Comparison of ENCODE assay signal across 8 cellular contexts in the genomic region with DNA sequence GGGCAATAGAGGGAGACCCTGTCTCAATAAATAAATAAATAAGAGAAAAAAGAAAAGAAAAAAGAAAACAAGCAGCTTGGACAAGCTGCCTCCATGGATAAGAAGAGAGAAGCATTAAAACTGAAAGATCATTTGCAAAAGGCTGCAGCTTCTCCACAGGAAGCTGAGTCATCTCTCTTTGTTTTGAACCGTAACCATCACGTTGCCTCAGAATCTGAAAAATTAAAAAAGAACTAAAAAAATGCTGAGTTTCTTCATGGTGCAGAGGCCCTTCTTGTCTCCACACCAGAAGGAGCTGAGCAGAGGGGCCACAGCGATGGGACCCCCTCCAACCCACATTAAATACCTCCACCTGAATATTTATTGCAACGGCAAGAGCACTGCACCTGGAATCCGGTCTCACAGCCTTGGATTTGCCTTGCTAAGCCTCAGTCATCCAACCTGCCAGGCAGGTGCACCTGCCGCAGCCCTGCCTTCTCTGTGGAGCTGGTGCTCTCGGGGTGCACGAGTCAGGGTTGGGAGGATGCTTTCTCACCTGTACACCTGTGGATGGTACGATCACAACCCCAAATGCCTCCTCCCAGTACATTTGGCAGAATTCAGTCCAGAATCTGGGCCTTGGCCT. TPM values are rescaled to one million over a fixed set of nuclear protein-coding genes. Genes with fewer than 3 reads are reported as not detected.
DNase-seq lines count a peak whose midpoint lies in the region; ATAC-seq and TF ChIP-seq lines count a peak whose summit lies in the region.

No MANE protein-coding gene starts in this region.

- DNase-seq in left ventricle myocardium inferior (no peak), left cardiac atrium (no peak), PC-9 (peak; percentile 70 to 85), dermis blood vessel endothelial cell (peak; percentile 79), testis (no peak)
- peak in 1 of 2 donors; percentile 55 for DNase-seq in stimulated activated effector memory CD8-positive, alpha-beta T cell treated with anti-CD3 and anti-CD28 coated beads, Interleukin-12 subunit alpha, Interleukin-12 subunit beta, amount 100 ng/mL, for 72 hours (ENCODE audit: low spot score in 2 of 2)

- intact Hi-C loops in left ventricle myocardium inferior (cut with micrococcal nuclease) = no loop called here
- intact Hi-C loops in left cardiac atrium (cut with DNase I) = no loop called here
- intact Hi-C loops in PC-9 (cut with micrococcal nuclease; ENCODE audit: unreplicated experiment) = loop anchor here (1.0 to 5.0 kb wide), 3 partner anchors 13 to 140 kb away; no protein-coding TSS in a partner anchor
- intact Hi-C loops in testis (cut with DNase I; ENCODE audit: low total_unique reads) = no loop called here

- H3K27ac Mint-ChIP-seq in stimulated activated effector memory CD8-positive, alpha-beta T cell treated with anti-CD3 and anti-CD28 coated beads, Interleukin-12 subunit alpha, Interleukin-12 subunit beta, amount 100 ng/mL, for 72 hours = peak overlapping the region; percentile 54

- no peaks in the 10 kb centered on the region for H3K9me2 ChIP-seq in PC-9 (ENCODE audit: insufficient read depth)

- H3K36me3 ChIP-seq in left ventricle myocardium inferior (no peaks in the 10 kb centered on the region), PC-9 (ENCODE audit: low read depth) (peaks cover 16% of the 10 kb centered on the region; the same call in 1 of the 2 replicates), testis (ENCODE audit: low read depth, missing control alignments) (no peaks in the 10 kb centered on the region)

- peaks cover 65% of the 10 kb centered on the region for H3K4me1 Mint-ChIP-seq in stimulated activated effector memory CD8-positive, alpha-beta T cell treated with anti-CD3 and anti-CD28 coated beads, Interleukin-12 subunit alpha, Interleukin-12 subunit beta, amount 100 ng/mL, for 72 hours

- CTCF ChIA-PET in PC-9 (lab: Charles Lee) = interaction anchor here (0.9 to 1.2 kb wide), 2 partner anchors 12 to 137 kb away, joined by 3 to 4 read pairs; no protein-coding TSS in a partner anchor

- H3K36me3 Mint-ChIP-seq in stimulated activated effector memory CD8-positive, alpha-beta T cell treated with anti-CD3 and anti-CD28 coated beads, Interleukin-12 subunit alpha, Interleukin-12 subunit beta, amount 100 ng/mL, for 72 hours = peaks cover 4% of the 10 kb centered on the region

- ATAC-seq in left cardiac atrium = no peak
- peak; percentile 44 for ATAC-seq in HG02884 (IDR thresholded peaks at IDR 0.05; ENCODE audit: unreplicated experiment)
- ATAC-seq in stimulated activated effector memory CD8-positive, alpha-beta T cell treated with anti-CD3 and anti-CD28 coated beads, Interleukin-12 subunit alpha, Interleukin-12 subunit beta, amount 100 ng/mL, for 72 hours = peak; percentile 78
- no peak for ATAC-seq in HG03280 (IDR thresholded peaks at IDR 0.05; ENCODE audit: unreplicated experiment)

- H3K4me3 ChIP-seq in left ventricle myocardium inferior (no peak overlapping the region), PC-9 (peak overlapping the region; percentile 53), testis (no peak overlapping the region)

- POLR2A ChIA-PET in PC-9 (lab: Charles Lee; ENCODE audit: unreplicated experiment) = interaction anchor here (0.6 to 0.7 kb wide), 2 partner anchors 208 to 275 kb away, joined by 3 to 5 read pairs; no protein-coding TSS in a partner anchor

- BruUV-seq in PC-9 (replicated peaks; lab: Mats Ljungman, UMichigan) = no TSS peak

- H2AFZ ChIP-seq in PC-9 = peak overlapping the region; percentile 27; the same call in 1 of the 2 replicates

- H3K27me3 ChIP-seq in left ventricle myocardium inferior (ENCODE audit: low read depth) (peaks cover 33% of the 10 kb centered on the region), PC-9 (ENCODE audit: insufficient read depth, low read depth) (no peaks in the 10 kb centered on the region), testis (no peaks in the 10 kb centered on the region)

- WGBS in testis, 2 donors = 74 to 76% methylated on average over 9 of the region's 9 CpGs

- H3K79me2 ChIP-seq in PC-9 (ENCODE audit: low read depth) = peaks cover 80% of the 10 kb centered on the region

- no peak for TF ChIP-seq CTCF in left ventricle myocardium inferior (IDR thresholded peaks at IDR 0.05; ENCODE audit: borderline replicate concordance)
- TF ChIP-seq CTCF in PC-9 (conservative IDR thresholded peaks at IDR 0.05) = no peak
- no peak for TF ChIP-seq CTCF in testis (IDR thresholded peaks at IDR 0.05)

- H4K20me1 ChIP-seq in PC-9 (ENCODE audit: insufficient read depth) = no peaks in the 10 kb centered on the region

- no peak for TF ChIP-seq POLR2A in testis (IDR thresholded peaks at IDR 0.05)

- peak overlapping the region; percentile 91 for H3K4me2 ChIP-seq in PC-9

- H3K9me3 ChIP-seq in left ventricle myocardium inferior (replicated peaks) = no peaks in the 10 kb centered on the region
- no peaks in the 10 kb centered on the region for H3K9me3 ChIP-seq in PC-9 (ENCODE audit: insufficient read depth, low read depth)
- no peaks in the 10 kb centered on the region for H3K9me3 ChIP-seq in testis

- H3K9me3 Mint-ChIP-seq in stimulated activated effector memory CD8-positive, alpha-beta T cell treated with anti-CD3 and anti-CD28 coated beads, Interleukin-12 subunit alpha, Interleukin-12 subunit beta, amount 100 ng/mL, for 72 hours = no peaks in the 10 kb centered on the region

- H3K27ac ChIP-seq in left ventricle myocardium inferior (replicated peaks) = peak overlapping the region; percentile 62
- peak overlapping the region; percentile 95 for H3K27ac ChIP-seq in PC-9
- H3K27ac ChIP-seq in testis = no peak overlapping the region

- peak overlapping the region; percentile 46 for H3K4me3 Mint-ChIP-seq in stimulated activated effector memory CD8-positive, alpha-beta T cell treated with anti-CD3 and anti-CD28 coated beads, Interleukin-12 subunit alpha, Interleukin-12 subunit beta, amount 100 ng/mL, for 72 hours

- peaks cover 65% of the 10 kb centered on the region for H3F3A ChIP-seq in PC-9 (ENCODE audit: insufficient read depth, low read depth)

- H3K4me1 ChIP-seq in left ventricle myocardium inferior (peaks cover 37% of the 10 kb centered on the region), PC-9 (replicated peaks; ENCODE audit: insufficient read depth) (peaks cover 68% of the 10 kb centered on the region), testis (peaks cover 12% of the 10 kb centered on the region)

RNA-seq across cellular contexts. Expression of a gene that starts 28.1 kb away (rescaled TPM):
- total RNA-seq in left ventricle myocardium inferior = 0.30 TPM
- total RNA-seq in left cardiac atrium = 1 to 10 TPM in 1 of 2 donors, under 1 TPM in 1; 0.73 to 1.6 TPM
- 24.0 and 30.1 TPM in 2 replicates for total RNA-seq in PC-9 (2021)
- 0.88 and 1.5 TPM in 2 replicates for total RNA-seq in dermis blood vessel endothelial cell
- 10 to 100 TPM; 48.1 to 67.0 TPM for total RNA-seq in testis
- 43.8 TPM for polyA plus RNA-seq in testis (ENCODE audit: insufficient read depth, low read depth, low replicate concordance)

Comparison
In these comparisons a context has a peak if more than half of its experiments do, and no peak if none do; other contexts are left out.
1. DNase-seq: peak in PC-9 (2 of 2) and dermis blood vessel endothelial cell (single experiment); none in left ventricle myocardium inferior (single experiment), left cardiac atrium (single experiment) and testis (single experiment).
2. H3K27ac ChIP-seq: peak in left ventricle myocardium inferior (single experiment) and PC-9 (single experiment); none in testis (0 of 2).
3. ATAC-seq: peak in HG02884 (single experiment) and stimulated activated effector memory CD8-positive, alpha-beta T cell treated with anti-CD3 and anti-CD28 coated beads, Interleukin-12 subunit alpha, Interleukin-12 subunit beta, amount 100 ng/mL, for 72 hours (single experiment); none in left cardiac atrium (0 of 2) and HG03280 (single experiment).